24 cellular contexts compared by ENCODE assay signal in genomic region chr15:29054171-29055045, GRCh38.
"Had no signal": no experiment of that assay in that cellular context is flagged by ENCODE, and none has a peak within 500 bp of the region (broad histone marks: within the 10 kb centered on the region; RNA-seq: fewer than 3 reads in every experiment).

No MANE protein-coding gene starts in this region.

- DNase-seq: caudate nucleus; cerebellar nuclear complex; effector CD4-positive, alpha-beta T cell; endodermal cell; esophagus squamous epithelium; foreskin melanocyte; left ventricle myocardium superior; mucosa of descending colon; naive B cell; right cardiac atrium; small intestine; stimulated activated CD4-positive, alpha-beta T cell treated with anti-CD3 and anti-CD28 coated beads, Interleukin-15, amount 100 ng/mL, for 24 hours; stimulated activated CD4-positive, alpha-beta T cell treated with anti-CD3 and anti-CD28 coated beads, Interleukin-2, amount 100 ng/mL, for 48 hours; stimulated activated naive B cell treated with anti-CD40 and anti-IgM and Interleukin-4, amounts not matched to agents 10 μg/mL and 1 μg/mL and 100 μg/mL, for 72 hours; stomach; thyroid gland; trophoblast cell had no signal

- H3K4me3 ChIP-seq: dorsolateral prefrontal cortex, esophagus squamous epithelium, lung, mucosa of descending colon, prostate gland, stomach, thyroid gland had no signal

- H3K9me3 ChIP-seq: esophagus squamous epithelium, mucosa of descending colon, prostate gland, thyroid gland had no signal

- H3K27me3 ChIP-seq: dorsolateral prefrontal cortex, esophagus squamous epithelium, stomach, thyroid gland had no signal

- ATAC-seq: left ventricle myocardium superior, mucosa of descending colon had no signal

- H2AFZ ChIP-seq: parathyroid adenoma had no signal

- FAIRE-seq: colon, keratinocyte, small intestine had no signal

- H3K36me3 ChIP-seq: esophagus squamous epithelium, prostate gland, stomach, thyroid gland had no signal

- H3K79me2 ChIP-seq: parathyroid adenoma had no signal

- H3K9ac ChIP-seq: parathyroid adenoma had no signal

- H3K27ac ChIP-seq: dorsolateral prefrontal cortex, epithelial cell of prostate, esophagus squamous epithelium, parathyroid adenoma, prostate gland, stomach, thyroid gland had no signal

- H3K4me1 ChIP-seq: esophagus squamous epithelium, parathyroid adenoma, prostate gland, stomach, thyroid gland had no signal
